7 cellular contexts compared by ENCODE assay signal in genomic region chr1:169106921-169107672, GRCh38. TPM values are rescaled to one million over a fixed set of nuclear protein-coding genes. Genes with fewer than 3 reads are reported as not detected.
DNase-seq lines count a peak whose midpoint lies in the region; ATAC-seq and TF ChIP-seq lines count a peak whose summit lies in the region.

No MANE protein-coding gene starts in this region.

- DNase-seq in G401 (ENCODE audit: low spot score) (peak; percentile 58), fibroblast of mammary gland (ENCODE audit: low read depth) (peak; percentile 46), cortex of kidney (lab: John Stamatoyannopoulos, UW) (no peak), NCI-H2107 (lab: John Stamatoyannopoulos, UW) (no peak)

- H3K27me3 ChIP-seq in neuron (ENCODE audit: insufficient read depth, low read length): no peaks in the 10 kb centered on the region

- peaks cover 51% of the 10 kb centered on the region for H3K4me1 ChIP-seq in neuron (ENCODE audit: insufficient read depth, low read length)

- H3K4me3 ChIP-seq in fibroblast of mammary gland (ENCODE audit: control insufficient read depth, low read depth, low read length) (peak overlapping the region; percentile 63), neuron (ENCODE audit: low read length) (peak overlapping the region; percentile 62)

- TF ChIP-seq CTCF in VCaP (conservative IDR thresholded peaks at IDR 0.05): no peak
- TF ChIP-seq CTCF in fibroblast of mammary gland (conservative IDR thresholded peaks at IDR 0.05; ENCODE audit: control insufficient read depth, insufficient read depth, low read depth, low read length): no peak

- in situ Hi-C loops in G401 (cut with HindIII; ENCODE audit: low sequenced_read_pairs): no loop called here

- H3K9me3 ChIP-seq in neuron (ENCODE audit: low read length): no peaks in the 10 kb centered on the region

- peak overlapping the region; percentile 83 for H3K27ac ChIP-seq in VCaP

- peak; percentile 6 for ATAC-seq in HG03520 (IDR thresholded peaks at IDR 0.05; ENCODE audit: unreplicated experiment)

- H2AFZ ChIP-seq in neuron (ENCODE audit: low read depth, low read length): no peak overlapping the region

- peaks cover 10% of the 10 kb centered on the region for H3K36me3 ChIP-seq in neuron (ENCODE audit: insufficient read depth, low read length)

RNA-seq across cellular contexts. Expression of gene ATP1B1, which starts 0.6 kb away (rescaled TPM):
- 15.0 and 17.5 TPM in 2 replicates for total RNA-seq in G401 (2014; rRNA removed; shearing (Covaris generic))

Comparison
In these comparisons a context has a peak if more than half of its experiments do, and no peak if none do; other contexts are left out.
1. DNase-seq: peak in G401 (single experiment) and fibroblast of mammary gland (single experiment); none in cortex of kidney (single experiment) and NCI-H2107 (single experiment).